In the genomic region with DNA sequence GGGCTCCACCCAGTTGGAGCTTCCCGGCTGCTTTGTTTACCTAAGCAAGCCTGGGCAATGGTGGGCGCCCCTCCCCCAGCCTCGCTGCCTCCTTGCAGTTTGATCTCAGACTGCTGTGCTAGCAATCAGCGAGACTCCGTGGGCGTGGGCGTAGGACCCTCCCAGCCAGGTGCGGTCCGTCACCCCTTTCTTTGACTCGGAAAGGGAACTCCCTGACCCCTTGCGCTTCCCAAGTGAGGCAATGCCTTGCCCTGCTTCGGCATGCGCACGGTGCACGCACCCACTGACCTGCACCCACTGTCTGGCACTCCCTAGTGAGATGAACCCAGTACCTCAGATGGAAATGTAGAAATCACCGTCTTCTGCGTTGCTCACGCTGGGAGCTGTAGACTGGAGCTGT, we compare ENCODE assay signal across 8 cellular contexts.
DNase-seq lines count a peak whose midpoint lies in the region; FAIRE-seq and TF ChIP-seq lines count a peak whose summit lies in the region.
"Not testable (repeated sequence)": the region's sequence is repeated elsewhere in the genome, so short reads cannot be mapped to it uniquely, and the experiment has no call there.

No MANE protein-coding gene starts in this region.

- CTCF ChIA-PET in PC-9 (lab: Charles Lee), result not testable (repeated sequence)

- H3K79me1 ChIP-seq in mesendoderm (ENCODE audit: low read length), result not testable (repeated sequence)

- peak overlapping the region; percentile 31; the same call in 1 of the 2 replicates for H3K4me2 ChIP-seq in PC-9
- not testable (repeated sequence) for H3K4me2 ChIP-seq in mesendoderm (ENCODE audit: low read length)

- not testable (repeated sequence) for H3K4ac ChIP-seq in mesendoderm (ENCODE audit: low read depth, low read length)

- H3K9ac ChIP-seq in ES-I3 (ENCODE audit: low read depth, low read length), result peak overlapping the region; percentile 57
- H3K9ac ChIP-seq in HUES48 (ENCODE audit: low read depth, low read length); iPS-15b (ENCODE audit: low read depth, low read length); mesendoderm (ENCODE audit: low read length): not testable (repeated sequence)

- H4K20me1 ChIP-seq in PC-9 (ENCODE audit: insufficient read depth), result not testable (repeated sequence)

- not testable (repeated sequence) for H3F3A ChIP-seq in PC-9 (ENCODE audit: insufficient read depth, low read depth)

- not testable (repeated sequence) for TF ChIP-seq CTCF in PC-9 (conservative IDR thresholded peaks at IDR 0.05); bronchial epithelial cell (IDR thresholded peaks at IDR 0.05; ENCODE audit: insufficient read depth, low read length, severe bottlenecking); epithelial cell of esophagus (IDR thresholded peaks at IDR 0.05; ENCODE audit: insufficient read depth, low read depth, low read length, missing control alignments); spleen (IDR thresholded peaks at IDR 0.05 in 8 of 11, conservative IDR thresholded peaks at IDR 0.05 in 3 of 11)

- not testable (repeated sequence) for H3K27ac ChIP-seq in HUES48 (ENCODE audit: low read depth, low read length); PC-9; mesendoderm (ENCODE audit: low read depth, low read length); spleen

- not testable (repeated sequence) for H3K9me3 ChIP-seq in ES-I3 (ENCODE audit: control insufficient read depth, insufficient read depth, low read length); HUES48 (ENCODE audit: control insufficient read depth, insufficient read depth, low read length); PC-9 (ENCODE audit: insufficient read depth, low read depth); iPS-15b (ENCODE audit: control insufficient read depth, insufficient read depth, low read length); spleen

- not testable (repeated sequence) for H3K23ac ChIP-seq in mesendoderm (ENCODE audit: low read length)

- H2AK5ac ChIP-seq in mesendoderm (ENCODE audit: low read length), result not testable (repeated sequence)

- no CpG with 5 or more reads among the region's 18 CpGs for WGBS in mesendoderm (ENCODE audit: extremely low coverage, insufficient coverage, low lambda C conversion rate)
- WGBS in spleen, 5 donors, result 74 to 85% (median 80%) methylated on average over 16 to 18 of the region's 18 CpGs

- not testable (repeated sequence) for H3K36me3 ChIP-seq in ES-I3 (ENCODE audit: insufficient read depth, low read length); HUES48 (ENCODE audit: control insufficient read depth, insufficient read depth, low read length); PC-9 (ENCODE audit: low read depth); bronchial epithelial cell (ENCODE audit: control insufficient read depth, insufficient read depth, low read length); iPS-15b (ENCODE audit: control insufficient read depth, insufficient read depth, low read length); mesendoderm (ENCODE audit: control insufficient read depth, insufficient read depth, low read length); spleen

- DNase-seq in PC-9, mesendoderm: not testable (repeated sequence)
- DNase-seq in bronchial epithelial cell (ENCODE audit: low read depth) (peak; percentile 9), epithelial cell of esophagus (ENCODE audit: low read depth) (peak; percentile 75), spleen (peak; percentile 51)

- intact Hi-C loops in PC-9 (cut with micrococcal nuclease; ENCODE audit: unreplicated experiment); spleen (cut with DNase I; ENCODE audit: low total_unique reads): not testable (repeated sequence)

- not testable (repeated sequence) for H3K4me1 ChIP-seq in ES-I3 (ENCODE audit: insufficient read depth, low read length); HUES48 (ENCODE audit: control insufficient read depth, insufficient read depth, low read length); PC-9 (replicated peaks; ENCODE audit: insufficient read depth); iPS-15b (ENCODE audit: control insufficient read depth, insufficient read depth, low read length); mesendoderm (ENCODE audit: control insufficient read depth, low read depth, low read length); spleen

- not testable (repeated sequence) for H3K9me2 ChIP-seq in PC-9 (ENCODE audit: insufficient read depth)

- not testable (repeated sequence) for H3K27me3 ChIP-seq in HUES48 (ENCODE audit: control insufficient read depth, insufficient read depth, low read length); PC-9 (ENCODE audit: insufficient read depth, low read depth); bronchial epithelial cell (ENCODE audit: control insufficient read depth, insufficient read depth, low read length); iPS-15b (ENCODE audit: control insufficient read depth, insufficient read depth, low read length); mesendoderm (ENCODE audit: insufficient read depth, low read length, poor library complexity); spleen (replicated peaks in 1 of 7)

- not testable (repeated sequence) for H4K5ac ChIP-seq in mesendoderm (ENCODE audit: low read length)

- not testable (repeated sequence) for H2AFZ ChIP-seq in PC-9

- BruUV-seq in PC-9 (replicated peaks; lab: Mats Ljungman, UMichigan), result not testable (repeated sequence)

- H2BK5ac ChIP-seq in mesendoderm (ENCODE audit: low read length), result not testable (repeated sequence)

- H3K4me3 ChIP-seq in HUES48 (ENCODE audit: low read depth, low read length), result peak overlapping the region; percentile 39
- not testable (repeated sequence) for H3K4me3 ChIP-seq in PC-9; bronchial epithelial cell (ENCODE audit: low read depth, low read length); epithelial cell of esophagus (ENCODE audit: low read length); mesendoderm (ENCODE audit: low read length); spleen
- peak overlapping the region; percentile 49 for H3K4me3 ChIP-seq in iPS-15b (ENCODE audit: low read depth, low read length)

- POLR2A ChIA-PET in PC-9 (lab: Charles Lee; ENCODE audit: unreplicated experiment), result not testable (repeated sequence)

- not testable (repeated sequence) for H4K8ac ChIP-seq in mesendoderm (ENCODE audit: low read depth, low read length)

- FAIRE-seq in bronchial epithelial cell (lab: Jason Lieb, UNC), result not testable (repeated sequence)

- not testable (repeated sequence) for H2BK120ac ChIP-seq in mesendoderm (ENCODE audit: low read depth, low read length)

- peak overlapping the region; percentile 42 for H3K56ac ChIP-seq in mesendoderm (ENCODE audit: low read length)

- not testable (repeated sequence) for H3K79me2 ChIP-seq in PC-9 (ENCODE audit: low read depth); mesendoderm (ENCODE audit: control insufficient read depth, insufficient read depth, low read length)

- not testable (repeated sequence) for H2BK15ac ChIP-seq in mesendoderm (replicated peaks; ENCODE audit: low read depth)

- TF ChIP-seq POLR2A in spleen (IDR thresholded peaks at IDR 0.05), result not testable (repeated sequence)

- not testable (repeated sequence) for H3K18ac ChIP-seq in mesendoderm (ENCODE audit: low read length)
